8 cellular contexts compared by ENCODE assay signal in the genomic region with DNA sequence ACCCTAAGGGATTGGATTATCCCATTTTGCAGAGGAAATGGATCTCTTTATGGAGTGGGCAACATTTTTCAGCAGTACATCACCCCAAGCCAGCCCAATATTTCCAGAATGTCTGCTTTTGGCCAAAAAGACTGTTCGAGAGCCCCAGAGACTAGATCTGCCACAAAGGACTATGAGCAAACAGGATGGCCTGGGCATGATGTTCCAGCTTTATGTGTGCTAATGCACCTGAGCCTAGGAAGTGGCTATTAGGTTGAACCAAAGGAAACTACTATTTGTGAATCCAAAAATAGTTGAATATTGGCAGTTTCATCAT. TPM values are rescaled to one million over a fixed set of nuclear protein-coding genes. Genes with fewer than 3 reads are reported as not detected.
DNase-seq lines count a peak whose midpoint lies in the region; ATAC-seq and TF ChIP-seq lines count a peak whose summit lies in the region.

No MANE protein-coding gene starts in this region.

- H3K4me1 ChIP-seq in CD4-positive, alpha-beta memory T cell (ENCODE audit: insufficient read depth, low read length): peaks cover 42% of the 10 kb centered on the region

- DNase-seq in CD4-positive, alpha-beta memory T cell: no peak
- DNase-seq in RWPE1 (ENCODE audit: low spot score) (no peak), retina (peak; percentile 44), NCI-H2081 treated with DMSO at 0.1 percent for 48 hours (lab: John Stamatoyannopoulos, UW) (no peak), NCI-H1092 treated with DMSO at 0.1 percent for 48 hours (lab: John Stamatoyannopoulos, UW) (no peak)
- DNase-seq in effector memory CD8-positive, alpha-beta T cell: no peak
- no peak for DNase-seq in stimulated activated CD4-positive, alpha-beta T cell treated with anti-CD3 and anti-CD28 coated beads, Interleukin-4, amount 100 ng/mL, for 1 hour

- peaks cover 22 to 63% of the 10 kb centered on the region in 2 donors for H3K36me3 Mint-ChIP-seq in CD4-positive, alpha-beta memory T cell
- H3K36me3 Mint-ChIP-seq in effector memory CD8-positive, alpha-beta T cell (ENCODE audit: insufficient read depth): peaks cover 80% of the 10 kb centered on the region

- peak; percentile 6 for ATAC-seq in effector memory CD8-positive, alpha-beta T cell (replicated peaks)
- no peak for ATAC-seq in HG03025 (IDR thresholded peaks at IDR 0.05; ENCODE audit: low FRiP score, unreplicated experiment)

- H3K36me3 ChIP-seq in CD4-positive, alpha-beta memory T cell (ENCODE audit: insufficient read depth, low read length): peaks cover 69% of the 10 kb centered on the region

- no peak overlapping the region for H3K4me3 ChIP-seq in CD4-positive, alpha-beta memory T cell (ENCODE audit: low read length in 2 of 2)

- H3K27ac Mint-ChIP-seq in CD4-positive, alpha-beta memory T cell: peak overlapping the region; percentile 19 to 94 (median 84)
- peak overlapping the region; percentile 78 to 89 for H3K27ac Mint-ChIP-seq in effector memory CD8-positive, alpha-beta T cell

- peak overlapping the region; percentile 28 for H3K27ac ChIP-seq in CD4-positive, alpha-beta memory T cell (ENCODE audit: low read depth, low read length)
- H3K27ac ChIP-seq in RWPE1: peak overlapping the region; percentile 93

- no peaks in the 10 kb centered on the region for H3K9me3 ChIP-seq in CD4-positive, alpha-beta memory T cell (ENCODE audit: control insufficient read depth in 1 of 2, low read length in 2 of 2)

- H3K9me3 Mint-ChIP-seq in CD4-positive, alpha-beta memory T cell: no peaks in the 10 kb centered on the region
- no peaks in the 10 kb centered on the region for H3K9me3 Mint-ChIP-seq in effector memory CD8-positive, alpha-beta T cell

- H3K27me3 ChIP-seq in CD4-positive, alpha-beta memory T cell (ENCODE audit: insufficient read depth, low read length): no peaks in the 10 kb centered on the region

- H3K4me1 Mint-ChIP-seq in CD4-positive, alpha-beta memory T cell: peaks cover 12 to 38% (median 22%) of the 10 kb centered on the region in 4 donors
- H3K4me1 Mint-ChIP-seq in effector memory CD8-positive, alpha-beta T cell (ENCODE audit: low read depth in 2 of 2): peaks cover 19 to 22% of the 10 kb centered on the region in 2 donors

- intact Hi-C loops in CD4-positive, alpha-beta memory T cell (cut with micrococcal nuclease): loop anchor here (2.0 kb wide), 1 partner anchor 14 kb away; no protein-coding TSS in a partner anchor

- POLR2A ChIA-PET in CD4-positive, alpha-beta memory T cell (lab: Charles Lee; ENCODE audit: partially characterized antibody): interaction anchor here (0.8 to 7.8 kb wide), 14 partner anchors 12 to 97 kb away, joined by 3 to 62 read pairs (median 5); partner anchors contain the start of gene PNMA1
- POLR2A ChIA-PET in RWPE1 (lab: Yijun Ruan, JAX; ENCODE audit: low non-redundant PET): interaction anchor here (0.7 kb wide), 2 partner anchors 11 to 26 kb away, joined by 3 to 4 read pairs; no protein-coding TSS in a partner anchor

- peak; percentile 30 for TF ChIP-seq CTCF in RWPE1 (conservative IDR thresholded peaks at IDR 0.05; ENCODE audit: low read depth)

- CTCF ChIA-PET in CD4-positive, alpha-beta memory T cell (lab: Charles Lee; ENCODE audit: partially characterized antibody): interaction anchor here (0.6 to 11.0 kb wide), 30 partner anchors 9 to 312 kb away, joined by 3 to 272 read pairs (median 4); a partner anchor contains a TSS
- CTCF ChIA-PET in RWPE1 (lab: Yijun Ruan, JAX): interaction anchor here (0.6 to 3.4 kb wide), 17 partner anchors 10 to 253 kb away, joined by 3 to 29 read pairs (median 4); no protein-coding TSS in a partner anchor

- no peaks in the 10 kb centered on the region for H3K27me3 Mint-ChIP-seq in CD4-positive, alpha-beta memory T cell
- no peaks in the 10 kb centered on the region for H3K27me3 Mint-ChIP-seq in effector memory CD8-positive, alpha-beta T cell

- no peak overlapping the region for H3K4me3 Mint-ChIP-seq in CD4-positive, alpha-beta memory T cell
- H3K4me3 Mint-ChIP-seq in effector memory CD8-positive, alpha-beta T cell: no peak overlapping the region

RNA-seq across cellular contexts. Expression of gene PNMA1, which starts 14.8 kb away (rescaled TPM):
- 10 to 100 TPM; 53.3 to 59.3 TPM for total RNA-seq in CD4-positive, alpha-beta memory T cell
- 10 to 100 TPM; 47.8 to 56.3 TPM for polyA plus RNA-seq in CD4-positive, alpha-beta memory T cell
